29 cellular contexts compared by ENCODE assay signal in genomic region chr2:121415727-121416126, GRCh38.
"Had no signal": no experiment of that assay in that cellular context is flagged by ENCODE, and none has a peak within 500 bp of the region (broad histone marks: within the 10 kb centered on the region; RNA-seq: fewer than 3 reads in every experiment).

No MANE protein-coding gene starts in this region.

- H3K9me3 Mint-ChIP-seq: dendritic cell treated with granulocyte-macrophage colony-stimulating factor and Interleukin-4, amounts not matched to agents 40 ng/mL and 50 ng/mL, for 4 days; effector memory CD8-positive, alpha-beta T cell; endodermal cell had no signal

- DNase-seq: colonic mucosa; cortex of kidney; dermis blood vessel endothelial cell; dorsolateral prefrontal cortex; effector CD4-positive, alpha-beta T cell; effector CD8-positive, alpha-beta T cell; effector memory CD4-positive, alpha-beta T cell; effector memory CD8-positive, alpha-beta T cell; endodermal cell; erythroblast; esophagus squamous epithelium; foreskin fibroblast; foreskin keratinocyte; foreskin melanocyte; gastrocnemius medialis; glutamatergic neuron; head of caudate nucleus; heart left ventricle; heart right ventricle had no signal

- H3K9me3 ChIP-seq: colonic mucosa, esophagus muscularis mucosa, esophagus squamous epithelium, gastrocnemius medialis, gastroesophageal sphincter, heart left ventricle, heart right ventricle had no signal

- H3K27me3 ChIP-seq: colonic mucosa, dorsolateral prefrontal cortex, esophagus muscularis mucosa, esophagus squamous epithelium, foreskin keratinocyte, gastrocnemius medialis, gastroesophageal sphincter, heart left ventricle, heart right ventricle had no signal

- FAIRE-seq: colon, endometrium, endothelial cell of umbilical vein, frontal cortex had no signal

- H3K27ac ChIP-seq: colonic mucosa, coronary artery, dorsolateral prefrontal cortex, epithelial cell of prostate, esophagus muscularis mucosa, esophagus squamous epithelium, foreskin keratinocyte, gastrocnemius medialis, gastroesophageal sphincter, heart left ventricle, heart right ventricle had no signal

- ATAC-seq: effector memory CD8-positive, alpha-beta T cell; esophagus mucosa; foreskin keratinocyte; gastrocnemius medialis; gastroesophageal sphincter; heart left ventricle; heart right ventricle had no signal

- H3K4me3 Mint-ChIP-seq: dendritic cell treated with granulocyte-macrophage colony-stimulating factor and Interleukin-4, amounts not matched to agents 40 ng/mL and 50 ng/mL, for 4 days; effector memory CD8-positive, alpha-beta T cell; endodermal cell had no signal

- H3K4me1 ChIP-seq: colonic mucosa, esophagus muscularis mucosa, esophagus squamous epithelium, foreskin keratinocyte, gastrocnemius medialis, gastroesophageal sphincter, heart left ventricle, heart right ventricle had no signal

- H3K4me3 ChIP-seq: colonic mucosa, coronary artery, dorsolateral prefrontal cortex, esophagus muscularis mucosa, esophagus squamous epithelium, gastrocnemius medialis, gastroesophageal sphincter, heart left ventricle, heart right ventricle had no signal

- H3K27ac Mint-ChIP-seq: dendritic cell treated with granulocyte-macrophage colony-stimulating factor and Interleukin-4, amounts not matched to agents 40 ng/mL and 50 ng/mL, for 4 days; effector memory CD8-positive, alpha-beta T cell; endodermal cell had no signal

- H3K4me1 Mint-ChIP-seq: endodermal cell had no signal

- H3K27me3 Mint-ChIP-seq: dendritic cell treated with granulocyte-macrophage colony-stimulating factor and Interleukin-4, amounts not matched to agents 40 ng/mL and 50 ng/mL, for 4 days; effector memory CD8-positive, alpha-beta T cell had no signal
